ENCODE assay signal across 26 cellular contexts in genomic region chr14:31268216-31268615, GRCh38.
"Had no signal": no experiment of that assay in that cellular context is flagged by ENCODE, and none has a peak within 500 bp of the region (broad histone marks: within the 10 kb centered on the region; RNA-seq: fewer than 3 reads in every experiment).

No MANE protein-coding gene starts in this region.

- H3K27ac Mint-ChIP-seq: activated CD4-positive, alpha-beta T cell treated with anti-CD3 and anti-CD28 coated beads, Interleukin-2, amount 10 ng/mL, durations not matched to agents 24 days and 14 days; activated CD8-positive, alpha-beta T cell treated with anti-CD3 and anti-CD28 coated beads, Interleukin-2, amount 10 ng/mL, durations not matched to agents 7 days and 5 days; activated naive CD4-positive, alpha-beta T cell treated with anti-CD3 and anti-CD28 coated beads, Interleukin-2, amount 10 ng/mL, durations not matched to agents 7 days and 5 days; activated naive CD8-positive, alpha-beta T cell treated with anti-CD3 and anti-CD28 coated beads, Interleukin-2, amount 50 U/mL, for 24 hours; activated T-cell treated with anti-CD3 and anti-CD28 coated beads, Interleukin-2, amount 50 U/mL, for 24 hours; mesothelial cell of epicardium; stimulated activated memory B cell treated with anti-CD40 and anti-IgM and Interleukin-4, amounts not matched to agents 10 μg/mL and 1 μg/mL and 100 μg/mL, for 72 hours had no signal

- DNase-seq: activated CD4-positive, alpha-beta T cell treated with anti-CD3 and anti-CD28 coated beads, Interleukin-2, amount 10 ng/mL, durations not matched to agents 24 days and 14 days; activated CD4-positive, CD25-positive, alpha-beta regulatory T cell; activated CD8-positive, alpha-beta T cell treated with anti-CD3 and anti-CD28 coated beads, Interleukin-2, amount 10 ng/mL, durations not matched to agents 7 days and 5 days; activated effector memory CD4-positive, alpha-beta T cell treated with Interleukin-2 at 50 U/mL for 16 hours; activated naive CD4-positive, alpha-beta T cell treated with anti-CD3 and anti-CD28 coated beads, Interleukin-2, amount 10 ng/mL, durations not matched to agents 7 days and 5 days; activated naive CD8-positive, alpha-beta T cell treated with anti-CD3 and anti-CD28 coated beads, Interleukin-2, amount 50 U/mL, for 24 hours; activated T-cell treated with anti-CD3 and anti-CD28 coated beads, Interleukin-2, amount 50 U/mL, for 24 hours; aorta; brain microvascular endothelial cell; central memory CD4-positive, alpha-beta T cell; colonic mucosa; foreskin keratinocyte; glutamatergic neuron; hippocampal formation; islet precursor cell; left colon; sigmoid colon; spleen; stimulated activated CD4-positive, alpha-beta T cell treated with anti-CD3 and anti-CD28 coated beads, Interleukin-4, amount 100 ng/mL, for 4 hours; T1000; testis; upper lobe of left lung had no signal

- H3K9me3 Mint-ChIP-seq: activated CD4-positive, alpha-beta T cell treated with anti-CD3 and anti-CD28 coated beads, Interleukin-2, amount 10 ng/mL, durations not matched to agents 24 days and 14 days; activated T-cell treated with anti-CD3 and anti-CD28 coated beads, Interleukin-2, amount 50 U/mL, for 24 hours had no signal

- H3K36me3 ChIP-seq: brain microvascular endothelial cell, colonic mucosa, sigmoid colon, spleen, upper lobe of left lung had no signal

- H3K27me3 ChIP-seq: brain microvascular endothelial cell, colonic mucosa, foreskin keratinocyte, sigmoid colon, spleen, testis, upper lobe of left lung had no signal

- H3K4me3 Mint-ChIP-seq: activated CD4-positive, alpha-beta T cell treated with anti-CD3 and anti-CD28 coated beads, Interleukin-2, amount 10 ng/mL, durations not matched to agents 24 days and 14 days; activated CD8-positive, alpha-beta T cell treated with anti-CD3 and anti-CD28 coated beads, Interleukin-2, amount 10 ng/mL, durations not matched to agents 7 days and 5 days; activated naive CD4-positive, alpha-beta T cell treated with anti-CD3 and anti-CD28 coated beads, Interleukin-2, amount 10 ng/mL, durations not matched to agents 7 days and 5 days; activated naive CD8-positive, alpha-beta T cell treated with anti-CD3 and anti-CD28 coated beads, Interleukin-2, amount 50 U/mL, for 24 hours; activated T-cell treated with anti-CD3 and anti-CD28 coated beads, Interleukin-2, amount 50 U/mL, for 24 hours; mesothelial cell of epicardium; nephron; stimulated activated memory B cell treated with anti-CD40 and anti-IgM and Interleukin-4, amounts not matched to agents 10 μg/mL and 1 μg/mL and 100 μg/mL, for 72 hours had no signal

- H3K4me1 ChIP-seq: colonic mucosa, spleen, testis had no signal

- H3K27me3 Mint-ChIP-seq: activated CD4-positive, alpha-beta T cell treated with anti-CD3 and anti-CD28 coated beads, Interleukin-2, amount 10 ng/mL, durations not matched to agents 24 days and 14 days; activated naive CD4-positive, alpha-beta T cell treated with anti-CD3 and anti-CD28 coated beads, Interleukin-2, amount 10 ng/mL, durations not matched to agents 7 days and 5 days; activated naive CD8-positive, alpha-beta T cell treated with anti-CD3 and anti-CD28 coated beads, Interleukin-2, amount 50 U/mL, for 24 hours; activated T-cell treated with anti-CD3 and anti-CD28 coated beads, Interleukin-2, amount 50 U/mL, for 24 hours had no signal

- H3K36me3 Mint-ChIP-seq: activated naive CD4-positive, alpha-beta T cell treated with anti-CD3 and anti-CD28 coated beads, Interleukin-2, amount 10 ng/mL, durations not matched to agents 7 days and 5 days; mesothelial cell of epicardium had no signal

- H3K9me3 ChIP-seq: colonic mucosa, sigmoid colon, testis had no signal

- H3K27ac ChIP-seq: brain microvascular endothelial cell, colonic mucosa, foreskin keratinocyte, sigmoid colon, spleen, testis, upper lobe of left lung had no signal

- H3K4me1 Mint-ChIP-seq: stimulated activated memory B cell treated with anti-CD40 and anti-IgM and Interleukin-4, amounts not matched to agents 10 μg/mL and 1 μg/mL and 100 μg/mL, for 72 hours had no signal

- H3K4me3 ChIP-seq: colonic mucosa, lung, sigmoid colon, spleen, testis, upper lobe of left lung had no signal
